In genomic region chr11:102879801-102880200, GRCh38 we compare ENCODE assay signal across 1 cellular context.
TF ChIP-seq lines count a peak whose summit lies in the region.

No MANE protein-coding gene starts in this region.

TF ChIP-seq in GM12878, 131 proteins besides CTCF, POLR2A, EP300 and RAD21:
- TF ChIP-seq EZH2 (IDR thresholded peaks at IDR 0.05; ENCODE audit: borderline replicate concordance, control insufficient read depth, low read depth, low read length) (no peak), RUNX3 (IDR thresholded peaks at IDR 0.05; ENCODE audit: low read length) (peak; percentile 51)
- TF ChIP-seq, protein P1, sequence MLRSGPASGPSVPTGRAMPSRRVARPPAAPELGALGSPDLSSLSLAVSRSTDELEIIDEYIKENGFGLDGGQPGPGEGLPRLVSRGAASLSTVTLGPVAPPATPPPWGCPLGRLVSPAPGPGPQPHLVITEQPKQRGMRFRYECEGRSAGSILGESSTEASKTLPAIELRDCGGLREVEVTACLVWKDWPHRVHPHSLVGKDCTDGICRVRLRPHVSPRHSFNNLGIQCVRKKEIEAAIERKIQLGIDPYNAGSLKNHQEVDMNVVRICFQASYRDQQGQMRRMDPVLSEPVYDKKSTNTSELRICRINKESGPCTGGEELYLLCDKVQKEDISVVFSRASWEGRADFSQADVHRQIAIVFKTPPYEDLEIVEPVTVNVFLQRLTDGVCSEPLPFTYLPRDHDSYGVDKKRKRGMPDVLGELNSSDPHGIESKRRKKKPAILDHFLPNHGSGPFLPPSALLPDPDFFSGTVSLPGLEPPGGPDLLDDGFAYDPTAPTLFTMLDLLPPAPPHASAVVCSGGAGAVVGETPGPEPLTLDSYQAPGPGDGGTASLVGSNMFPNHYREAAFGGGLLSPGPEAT (IDR thresholded peaks at IDR 0.05; ENCODE audit: low read depth): no peak
TF ChIP-seq in GM12878: peak in this region for 1.
